Comparison of ENCODE assay signal across 14 cellular contexts in genomic region chr6:37074053-37074827, GRCh38.
A peak's percentile ranks its signal among the peaks of the same experiment; 100 is the strongest.
DNase-seq lines count a peak whose midpoint lies in the region; ATAC-seq, FAIRE-seq and TF ChIP-seq lines count a peak whose summit lies in the region.
"Had no signal": no experiment of that assay in that cellular context is flagged by ENCODE, and none has a peak within 500 bp of the region (broad histone marks: within the 10 kb centered on the region; RNA-seq: fewer than 3 reads in every experiment).

No MANE protein-coding gene starts in this region.

- TF ChIP-seq CTCF in fibroblast of the aortic adventitia (IDR thresholded peaks at IDR 0.05; ENCODE audit: insufficient read depth, low read length) (no peak), pancreas (IDR thresholded peaks at IDR 0.05) (no peak), dorsolateral prefrontal cortex (IDR thresholded peaks at IDR 0.05 in 54 of 56, conservative IDR thresholded peaks at IDR 0.05 in 2 of 56; ENCODE audit: low read depth in 1 of 56, partially characterized antibody in 56 of 56) (no peak), mesothelial cell of epicardium (IDR thresholded peaks at IDR 0.05; ENCODE audit: unreplicated experiment) (no peak)

- DNase-seq in DMS79 treated with DMSO at 0.1 percent for 48 hours (lab: John Stamatoyannopoulos, UW) (peak; percentile 51), NCI-H69 (lab: John Stamatoyannopoulos, UW) (peak; percentile 59), fibroblast of the aortic adventitia (ENCODE audit: low read depth) (peak; percentile 79), pancreas (no peak), dorsolateral prefrontal cortex (no peak), T-cell (no peak), activated gamma-delta T cell treated with Interleukin-2 at 50 U/mL for 16 hours (no peak), mesothelial cell of epicardium (ENCODE audit: low spot score in 2 of 2, unreplicated experiment in 2 of 2) (no peak)
- DNase-seq: CD8-positive, alpha-beta T cell; H7; NCI-H345; nephron progenitor cell had no signal

- POLR2A ChIA-PET in T-cell (lab: Charles Lee), result no interaction called here

- H3K4me3 Mint-ChIP-seq in T-cell, result no peak overlapping the region
- H3K4me3 Mint-ChIP-seq in mesothelial cell of epicardium, result no peak overlapping the region
- H3K4me3 Mint-ChIP-seq: CD8-positive, alpha-beta T cell; nephron progenitor cell had no signal

- H3K27ac Mint-ChIP-seq in T-cell, result peak overlapping the region in 1 of 2 donors; percentile 6
- no peak overlapping the region for H3K27ac Mint-ChIP-seq in mesothelial cell of epicardium
- H3K27ac Mint-ChIP-seq: CD8-positive, alpha-beta T cell; nephron progenitor cell had no signal

- H3K27me3 Mint-ChIP-seq in T-cell, result no peaks in the 10 kb centered on the region
- H3K27me3 Mint-ChIP-seq in mesothelial cell of epicardium (ENCODE audit: low read depth), result no peaks in the 10 kb centered on the region

- H3K27ac ChIP-seq in pancreas (no peak overlapping the region), dorsolateral prefrontal cortex (no peak overlapping the region)
- H3K27ac ChIP-seq: ascending aorta had no signal

- H3K9me3 Mint-ChIP-seq in T-cell (peaks cover 0 to 3% (median 0%) of the 10 kb centered on the region in 3 donors), mesothelial cell of epicardium (peaks cover 4% of the 10 kb centered on the region)
- H3K9me3 Mint-ChIP-seq: CD8-positive, alpha-beta T cell had no signal

- WGBS in pancreas, 2 donors, result 80 to 81% methylated on average over 12 of the region's 12 CpGs

- FAIRE-seq in pancreas (lab: Jason Lieb, UNC), result no peak
- FAIRE-seq: endometrium had no signal

- CTCF ChIA-PET in T-cell (lab: Charles Lee), result no interaction called here

- no peaks in the 10 kb centered on the region for H3K36me3 ChIP-seq in pancreas
- H3K36me3 ChIP-seq: ascending aorta had no signal

- peak in 3 of 4 donors; percentile 29 to 65 (median 62) for ATAC-seq in pancreas
- ATAC-seq in T-cell (replicated peaks in 1 of 4), result no peak
- ATAC-seq: CD8-positive, alpha-beta T cell had no signal

- H3K4me1 Mint-ChIP-seq in T-cell (peaks cover 18 to 22% (median 19%) of the 10 kb centered on the region in 3 donors), mesothelial cell of epicardium (peaks cover 19% of the 10 kb centered on the region)

- H3K4me1 ChIP-seq in pancreas, result no peaks in the 10 kb centered on the region

- H3K27me3 ChIP-seq in pancreas (no peaks in the 10 kb centered on the region), dorsolateral prefrontal cortex (no peaks in the 10 kb centered on the region)
- H3K27me3 ChIP-seq: ascending aorta had no signal

- H3K4me3 ChIP-seq in fibroblast of the aortic adventitia (ENCODE audit: low read depth, low read length), result no peak overlapping the region
- H3K4me3 ChIP-seq in pancreas, result no peak overlapping the region
- H3K4me3 ChIP-seq in dorsolateral prefrontal cortex, result no peak overlapping the region
- H3K4me3 ChIP-seq: ascending aorta had no signal

- intact Hi-C loops in pancreas (cut with DNase I), result no loop called here
- intact Hi-C loops in dorsolateral prefrontal cortex (cut with DNase I), result no loop called here

- H3K9me3 ChIP-seq in pancreas, result no peaks in the 10 kb centered on the region
- H3K9me3 ChIP-seq: ascending aorta had no signal

- H3K36me3 Mint-ChIP-seq in T-cell (no peaks in the 10 kb centered on the region), mesothelial cell of epicardium (peaks cover 2% of the 10 kb centered on the region)
- H3K36me3 Mint-ChIP-seq: CD8-positive, alpha-beta T cell had no signal

Comparison
In these comparisons a context has a peak if more than half of its experiments do, and no peak if none do; other contexts are left out.
1. DNase-seq: peak in DMS79 treated with DMSO at 0.1 percent for 48 hours (single experiment), NCI-H69 (single experiment) and fibroblast of the aortic adventitia (single experiment); none in pancreas (0 of 6), dorsolateral prefrontal cortex (0 of 10), T-cell (0 of 34), activated gamma-delta T cell treated with Interleukin-2 at 50 U/mL for 16 hours (single experiment) and mesothelial cell of epicardium (0 of 2).
2. ATAC-seq: peak in pancreas (3 of 4); none in T-cell (0 of 4).